In genomic region chr15:85777291-85778106, GRCh38 we compare ENCODE assay signal across 26 cellular contexts. TPM values are rescaled to one million over a fixed set of nuclear protein-coding genes. Genes with fewer than 3 reads are reported as not detected.
DNase-seq lines count a peak whose midpoint lies in the region; ATAC-seq and TF ChIP-seq lines count a peak whose summit lies in the region.
"Had no signal": no experiment of that assay in that cellular context is flagged by ENCODE, and none has a peak within 500 bp of the region (broad histone marks: within the 10 kb centered on the region; RNA-seq: fewer than 3 reads in every experiment).

No MANE protein-coding gene starts in this region.

- H3K4me1 ChIP-seq in lung (ENCODE audit: control insufficient read depth in 2 of 2, insufficient read depth in 2 of 2, low read length in 2 of 2) (peaks cover 0 to 18% of the 10 kb centered on the region in 2 donors), upper lobe of left lung (peaks cover 6 to 32% (median 15%) of the 10 kb centered on the region in 4 donors)

- no peak overlapping the region for H3K27ac Mint-ChIP-seq in activated naive CD4-positive, alpha-beta T cell treated with anti-CD3 and anti-CD28 coated beads for 36 hours
- H3K27ac Mint-ChIP-seq: activated CD8-positive, alpha-beta memory T cell treated with anti-CD3 and anti-CD28 coated beads, Interleukin-2, amount 10 ng/mL, durations not matched to agents 7 days and 5 days; stimulated activated naive B cell treated with anti-CD40 and anti-IgM and Interleukin-4, amounts not matched to agents 10 μg/mL and 1 μg/mL and 100 μg/mL, for 72 hours; T-cell had no signal

- peaks cover 27% of the 10 kb centered on the region for H3K4me1 Mint-ChIP-seq in activated naive CD4-positive, alpha-beta T cell treated with anti-CD3 and anti-CD28 coated beads for 36 hours (ENCODE audit: low read depth)
- H3K4me1 Mint-ChIP-seq: naive B cell had no signal

- intact Hi-C loops in left cardiac atrium (cut with DNase I), result no loop called here
- intact Hi-C loops in activated naive CD4-positive, alpha-beta T cell treated with anti-CD3 and anti-CD28 coated beads for 36 hours (cut with micrococcal nuclease), result no loop called here

- H3K4me3 Mint-ChIP-seq in activated naive CD4-positive, alpha-beta T cell treated with anti-CD3 and anti-CD28 coated beads for 36 hours, result no peak overlapping the region
- H3K4me3 Mint-ChIP-seq: activated CD8-positive, alpha-beta memory T cell treated with anti-CD3 and anti-CD28 coated beads, Interleukin-2, amount 10 ng/mL, durations not matched to agents 7 days and 5 days; activated T-cell treated with anti-CD3 and anti-CD28 coated beads, Interleukin-2, amount 50 U/mL, for 4 hours; naive B cell; stimulated activated naive B cell treated with anti-CD40 and anti-IgM and Interleukin-4, amounts not matched to agents 10 μg/mL and 1 μg/mL and 100 μg/mL, for 72 hours; T-cell had no signal

- H3K9me3 ChIP-seq in lung (ENCODE audit: control insufficient read depth in 2 of 2, insufficient read depth in 1 of 2, low read length in 1 of 2) (no peaks in the 10 kb centered on the region), upper lobe of left lung (no peaks in the 10 kb centered on the region)

- WGBS in lung, 2 donors, result 78 to 90% methylated on average over 17 of the region's 17 CpGs
- 61 to 82% methylated on average over 15 to 17 of the region's 17 CpGs for WGBS in upper lobe of left lung, 2 donors

- H3K4me3 ChIP-seq in lung, result no peak overlapping the region
- H3K4me3 ChIP-seq in upper lobe of left lung, result no peak overlapping the region
- H3K4me3 ChIP-seq: GM23248, skin epidermis had no signal

- ATAC-seq in left cardiac atrium, result peak; percentile 6 to 60
- peak; percentile 76 for ATAC-seq in lung (ENCODE audit: insufficient read depth, low FRiP score)
- peak; percentile 53 to 87 for ATAC-seq in upper lobe of left lung (ENCODE audit: low FRiP score in 2 of 2)
- ATAC-seq: activated CD8-positive, alpha-beta memory T cell treated with anti-CD3 and anti-CD28 coated beads, Interleukin-2, amount 10 ng/mL, durations not matched to agents 7 days and 5 days; activated T-cell treated with anti-CD3 and anti-CD28 coated beads, Interleukin-2, amount 50 U/mL, for 4 hours; left colon; stimulated activated naive B cell treated with anti-CD40 and anti-IgM and Interleukin-4, amounts not matched to agents 10 μg/mL and 1 μg/mL and 100 μg/mL, for 72 hours; T-cell had no signal

- no peak for TF ChIP-seq EP300 in upper lobe of left lung (IDR thresholded peaks at IDR 0.05)

- no peak for TF ChIP-seq CTCF in lung (IDR thresholded peaks at IDR 0.05; ENCODE audit: control extremely low read depth, extremely low read depth)
- no peak for TF ChIP-seq CTCF in upper lobe of left lung (IDR thresholded peaks at IDR 0.05)

- H3K36me3 Mint-ChIP-seq in activated naive CD4-positive, alpha-beta T cell treated with anti-CD3 and anti-CD28 coated beads for 36 hours (ENCODE audit: low read depth), result no peaks in the 10 kb centered on the region
- H3K36me3 Mint-ChIP-seq: activated CD8-positive, alpha-beta memory T cell treated with anti-CD3 and anti-CD28 coated beads, Interleukin-2, amount 10 ng/mL, durations not matched to agents 7 days and 5 days; naive B cell; stimulated activated naive B cell treated with anti-CD40 and anti-IgM and Interleukin-4, amounts not matched to agents 10 μg/mL and 1 μg/mL and 100 μg/mL, for 72 hours had no signal

- H3K36me3 ChIP-seq in lung (ENCODE audit: control insufficient read depth in 2 of 2, insufficient read depth in 2 of 2, low read length in 2 of 2) (no peaks in the 10 kb centered on the region), upper lobe of left lung (no peaks in the 10 kb centered on the region)

- H3K27me3 Mint-ChIP-seq in activated naive CD4-positive, alpha-beta T cell treated with anti-CD3 and anti-CD28 coated beads for 36 hours (ENCODE audit: low read depth), result no peaks in the 10 kb centered on the region
- H3K27me3 Mint-ChIP-seq: activated CD8-positive, alpha-beta memory T cell treated with anti-CD3 and anti-CD28 coated beads, Interleukin-2, amount 10 ng/mL, durations not matched to agents 7 days and 5 days; naive B cell; stimulated activated naive B cell treated with anti-CD40 and anti-IgM and Interleukin-4, amounts not matched to agents 10 μg/mL and 1 μg/mL and 100 μg/mL, for 72 hours; T-cell had no signal

- CTCF ChIA-PET in activated naive CD4-positive, alpha-beta T cell treated with anti-CD3 and anti-CD28 coated beads for 36 hours (lab: Charles Lee), result interaction anchor here (1.3 kb wide), 1 partner anchor 48 kb away, joined by 4 read pairs; no protein-coding TSS in a partner anchor

- H3K27ac ChIP-seq in lung (ENCODE audit: low read depth in 1 of 2, low read length in 1 of 2), result no peak overlapping the region
- peak overlapping the region in 1 of 4 donors; percentile 56 for H3K27ac ChIP-seq in upper lobe of left lung
- H3K27ac ChIP-seq: 22Rv1, C4-2B, GM23248 had no signal

- no peak for TF ChIP-seq POLR2A in upper lobe of left lung (IDR thresholded peaks at IDR 0.05)

- H3K27me3 ChIP-seq in lung (ENCODE audit: control insufficient read depth, insufficient read depth) (no peaks in the 10 kb centered on the region), upper lobe of left lung (no peaks in the 10 kb centered on the region)

- no peaks in the 10 kb centered on the region for H3K9me3 Mint-ChIP-seq in activated naive CD4-positive, alpha-beta T cell treated with anti-CD3 and anti-CD28 coated beads for 36 hours
- H3K9me3 Mint-ChIP-seq: activated T-cell treated with anti-CD3 and anti-CD28 coated beads, Interleukin-2, amount 50 U/mL, for 4 hours; naive B cell; stimulated activated naive B cell treated with anti-CD40 and anti-IgM and Interleukin-4, amounts not matched to agents 10 μg/mL and 1 μg/mL and 100 μg/mL, for 72 hours; T-cell had no signal

- DNase-seq in DMS 273 (lab: John Stamatoyannopoulos, UW; ENCODE audit: unreplicated experiment), result peak; percentile 23
- no peak for DNase-seq in DMS 273 treated with DMSO at 0.1 percent for 48 hours (lab: John Stamatoyannopoulos, UW)
- DNase-seq in left cardiac atrium, result peak; percentile 29
- DNase-seq in lung (ENCODE audit: low spot score), result peak; percentile 77
- DNase-seq in upper lobe of left lung, result peak in 1 of 2 donors; percentile 82
- DNase-seq in activated naive CD4-positive, alpha-beta T cell treated with anti-CD3 and anti-CD28 coated beads for 36 hours, result no peak
- DNase-seq in AML-193 (lab: John Stamatoyannopoulos, UW), result no peak
- DNase-seq in NCI-H774 (lab: John Stamatoyannopoulos, UW), result no peak
- DNase-seq: activated CD4-positive, alpha-beta T cell treated with anti-CD3 and anti-CD28 coated beads, Interleukin-2, amount 50 U/mL, for 4 hours; activated CD8-positive, alpha-beta memory T cell treated with anti-CD3 and anti-CD28 coated beads, Interleukin-2, amount 10 ng/mL, durations not matched to agents 7 days and 5 days; activated gamma-delta T cell; activated T-cell treated with anti-CD3 and anti-CD28 coated beads, Interleukin-2, amount 50 U/mL, for 4 hours; Calu3; foreskin melanocyte; GM23248; hippocampal formation; left colon; midbrain; naive B cell; occipital lobe; RPMI8226; stimulated activated naive B cell treated with anti-CD40 and anti-IgM and Interleukin-4, amounts not matched to agents 10 μg/mL and 1 μg/mL and 100 μg/mL, for 72 hours; T-cell had no signal

RNA-seq across cellular contexts. Expression of gene KLHL25, which starts 17.2 kb away (rescaled TPM):
- total RNA-seq in left cardiac atrium (1 to 10 TPM; 5.9 to 7.3 TPM), lung (1 to 10 TPM; 8.1 to 9.2 TPM), upper lobe of left lung (10 to 100 TPM in 1 of 6 donors, 1 to 10 TPM in 5; 3.0 to 24.1 (median 5.6) TPM)
- polyA plus RNA-seq in lung, result 1 to 10 TPM; 3.0 to 6.1 TPM
- total RNA-seq in activated naive CD4-positive, alpha-beta T cell treated with anti-CD3 and anti-CD28 coated beads for 36 hours, result 1 to 10 TPM; 5.3 to 5.4 TPM

Comparison
In these comparisons a context has a peak if more than half of its experiments do, and no peak if none do; other contexts are left out.
1. DNase-seq: peak in DMS 273 (single experiment), left cardiac atrium (single experiment) and lung (single experiment); none in DMS 273 treated with DMSO at 0.1 percent for 48 hours (single experiment), activated naive CD4-positive, alpha-beta T cell treated with anti-CD3 and anti-CD28 coated beads for 36 hours (single experiment), AML-193 (0 of 2) and NCI-H774 (single experiment).
2. Peak in every context shown above with its lines, with median percentiles within 50 percentile points of each other: ATAC-seq.